30 cellular contexts compared by ENCODE assay signal in genomic region chr17:79738643-79739042, GRCh38. TPM values are rescaled to one million over a fixed set of nuclear protein-coding genes. Genes with fewer than 3 reads are reported as not detected.
"Had no signal": no experiment of that assay in that cellular context is flagged by ENCODE, and none has a peak within 500 bp of the region (broad histone marks: within the 10 kb centered on the region; RNA-seq: fewer than 3 reads in every experiment).

No MANE protein-coding gene starts in this region.

- H3K27ac ChIP-seq: cardiac muscle cell, Peyer's patch, RWPE1, SJCRH30 had no signal

- H3K9me3 ChIP-seq: Peyer's patch, SJCRH30 had no signal

- H3K27ac Mint-ChIP-seq: activated CD8-positive, alpha-beta T cell treated with anti-CD3 and anti-CD28 coated beads, Interleukin-2, amount 10 ng/mL, durations not matched to agents 7 days and 5 days; activated naive CD4-positive, alpha-beta T cell treated with anti-CD3 and anti-CD28 coated beads, Interleukin-2, amount 50 U/mL, for 24 hours; activated T-cell treated with anti-CD3 and anti-CD28 coated beads, Interleukin-2, amount 50 U/mL, for 24 hours; activated T-helper 1 cell treated with anti-CD3 and anti-CD28 coated beads, Interleukin-12 subunit alpha, Interleukin-12 subunit beta, Interleukin-2, Interleukin-4 antibody, amounts not matched to agents 30 ng/mL and 10 ng/mL and 1 ng/mL, durations not matched to agents 14 hours and 24 hours and 36 hours; T-helper 1 cell treated with Interleukin-12 subunit alpha and Interleukin-12 subunit beta and Interleukin-4 antibody, amounts not matched to agents 30 μg/mL and 1 μg/mL, for 36 hours; WTC11 had no signal

- H3K4me1 Mint-ChIP-seq: activated naive CD4-positive, alpha-beta T cell treated with anti-CD3 and anti-CD28 coated beads, Interleukin-2, amount 50 U/mL, for 24 hours; WTC11 had no signal

- DNase-seq: activated CD4-positive, alpha-beta T cell treated with anti-CD3 and anti-CD28 coated beads for 48 hours; activated CD4-positive, alpha-beta T cell treated with anti-CD3 and anti-CD28 coated beads, Interleukin-2, amount 50 U/mL, for 4 hours; activated CD4-positive, CD25-positive, alpha-beta regulatory T cell treated with anti-CD3 and anti-CD28 coated beads, Interleukin-2, amount 50 U/mL, for 72 hours; activated CD8-positive, alpha-beta T cell treated with anti-CD3 and anti-CD28 coated beads, Interleukin-2, amount 10 ng/mL, durations not matched to agents 7 days and 5 days; activated effector memory CD4-positive, alpha-beta T cell treated with Interleukin-2 at 50 U/mL for 16 hours; activated naive CD4-positive, alpha-beta T cell; activated T-cell treated with anti-CD3 and anti-CD28 coated beads, Interleukin-2, amount 50 U/mL, for 24 hours; KG1; NCI-H1092; NCI-H1417; NCI-H2029; NCI-H2107; NCI-H345; NCI-H510A; NCI-H526 treated with DMSO at 0.1 percent for 48 hours; NCI-H82; Peyer's patch; Right ventricle myocardium superior; SW 1271 had no signal

- H3K27me3 ChIP-seq: Peyer's patch had no signal

- H3K4me3 ChIP-seq: cardiac muscle cell, Peyer's patch, SJCRH30 had no signal

- ATAC-seq: activated CD8-positive, alpha-beta T cell treated with anti-CD3 and anti-CD28 coated beads, Interleukin-2, amount 10 ng/mL, durations not matched to agents 7 days and 5 days; SK-N-SH treated with all-trans-retinoic acid at 6 μM for 48 hours; WTC11 had no signal

- H3K36me3 ChIP-seq: cardiac muscle cell, Peyer's patch, SJCRH30 had no signal

- H3K9me3 Mint-ChIP-seq: activated naive CD4-positive, alpha-beta T cell treated with anti-CD3 and anti-CD28 coated beads, Interleukin-2, amount 50 U/mL, for 24 hours; activated T-cell treated with anti-CD3 and anti-CD28 coated beads, Interleukin-2, amount 50 U/mL, for 24 hours; activated T-helper 1 cell treated with anti-CD3 and anti-CD28 coated beads, Interleukin-12 subunit alpha, Interleukin-12 subunit beta, Interleukin-2, Interleukin-4 antibody, amounts not matched to agents 30 ng/mL and 10 ng/mL and 1 ng/mL, durations not matched to agents 14 hours and 24 hours and 36 hours; T-helper 1 cell treated with Interleukin-12 subunit alpha and Interleukin-12 subunit beta and Interleukin-4 antibody, amounts not matched to agents 30 μg/mL and 1 μg/mL, for 36 hours; WTC11 had no signal

- H3K4me3 Mint-ChIP-seq: activated CD8-positive, alpha-beta T cell treated with anti-CD3 and anti-CD28 coated beads, Interleukin-2, amount 10 ng/mL, durations not matched to agents 7 days and 5 days; activated naive CD4-positive, alpha-beta T cell treated with anti-CD3 and anti-CD28 coated beads, Interleukin-2, amount 50 U/mL, for 24 hours; activated T-cell treated with anti-CD3 and anti-CD28 coated beads, Interleukin-2, amount 50 U/mL, for 24 hours; activated T-helper 1 cell treated with anti-CD3 and anti-CD28 coated beads, Interleukin-12 subunit alpha, Interleukin-12 subunit beta, Interleukin-2, Interleukin-4 antibody, amounts not matched to agents 30 ng/mL and 10 ng/mL and 1 ng/mL, durations not matched to agents 14 hours and 24 hours and 36 hours; T-helper 1 cell treated with Interleukin-12 subunit alpha and Interleukin-12 subunit beta and Interleukin-4 antibody, amounts not matched to agents 30 μg/mL and 1 μg/mL, for 36 hours; WTC11 had no signal

- H3K36me3 Mint-ChIP-seq: activated naive CD4-positive, alpha-beta T cell treated with anti-CD3 and anti-CD28 coated beads, Interleukin-2, amount 50 U/mL, for 24 hours; WTC11 had no signal

RNA-seq across cellular contexts. Expression of gene ENPP7, which starts 7.9 kb away (rescaled TPM):
- total RNA-seq: aorta, cardiac muscle cell, LHCN-M2, M059J, Right ventricle myocardium superior, SJCRH30, WTC11 had no signal
- polyA plus RNA-seq: cardiac muscle cell had no signal

RNA-seq across cellular contexts. Expression of gene CBX2, which starts 39.3 kb away (rescaled TPM):
- polyA plus RNA-seq: aorta had no signal
